In the genomic region with DNA sequence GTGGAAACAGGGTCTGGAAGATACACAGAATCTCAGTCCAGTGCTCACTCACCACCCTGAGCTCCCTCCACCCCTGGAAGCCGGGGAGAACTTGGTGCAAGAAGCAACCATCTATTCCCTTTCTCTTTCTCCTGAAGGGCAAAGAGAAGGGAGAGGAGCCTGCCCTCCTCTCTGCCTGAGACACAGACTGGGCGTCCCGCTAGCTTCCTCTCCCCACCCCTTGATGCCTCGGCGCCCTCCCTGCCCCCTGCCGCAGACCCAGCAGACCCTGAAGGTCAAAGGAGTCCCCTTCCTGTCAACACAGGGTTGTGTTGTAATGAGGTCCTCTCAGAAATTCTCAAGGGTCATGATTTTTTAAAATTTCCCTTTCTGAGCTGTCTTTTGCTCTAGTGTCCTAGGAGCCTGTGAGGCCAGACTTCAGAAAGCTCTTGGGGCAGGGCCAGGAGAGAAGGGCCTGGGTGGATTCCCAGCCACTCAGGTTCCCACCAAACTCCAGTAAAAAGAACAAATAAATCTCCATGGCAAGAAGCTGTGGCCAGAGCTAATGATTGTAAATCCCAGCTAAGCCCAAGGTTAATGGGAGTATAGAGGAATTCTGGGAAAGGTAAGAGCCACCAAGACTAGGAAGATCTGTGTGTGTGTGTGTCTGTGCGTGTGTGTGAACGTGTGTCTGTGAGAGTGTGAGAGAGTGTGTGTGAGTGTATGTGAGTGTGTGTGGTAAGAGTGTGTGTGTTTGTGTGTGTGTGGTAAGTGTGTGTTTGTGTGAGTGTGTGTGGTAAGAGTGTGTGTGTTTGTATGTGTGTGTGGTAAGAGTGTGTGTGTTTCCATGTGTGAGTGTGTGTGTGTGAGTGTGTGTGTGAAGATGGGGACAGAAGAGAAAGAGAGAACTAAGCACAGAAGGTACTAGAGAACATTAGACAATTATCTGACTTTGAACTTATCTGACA, we compare ENCODE assay signal across 9 cellular contexts. TPM values are rescaled to one million over a fixed set of nuclear protein-coding genes. Genes with fewer than 3 reads are reported as not detected.
DNase-seq lines count a peak whose midpoint lies in the region; ATAC-seq and TF ChIP-seq lines count a peak whose summit lies in the region.
"Had no signal": no experiment of that assay in that cellular context is flagged by ENCODE, and none has a peak within 500 bp of the region (broad histone marks: within the 10 kb centered on the region; RNA-seq: fewer than 3 reads in every experiment).

No MANE protein-coding gene starts in this region.

- H3K9me3 Mint-ChIP-seq in activated CD8-positive, alpha-beta T cell treated with anti-CD3 and anti-CD28 coated beads for 36 hours, result no peaks in the 10 kb centered on the region

- POLR2A ChIA-PET in activated CD8-positive, alpha-beta T cell treated with anti-CD3 and anti-CD28 coated beads for 36 hours (lab: Charles Lee), result no interaction called here

- CTCF ChIA-PET in activated CD8-positive, alpha-beta T cell treated with anti-CD3 and anti-CD28 coated beads for 36 hours (lab: Charles Lee), result interaction anchor here (0.8 to 9.4 kb wide), 5 partner anchors 9 to 197 kb away, joined by 3 to 215 read pairs (median 5); no protein-coding TSS in a partner anchor

- H3K4me2 ChIP-seq in skeletal muscle satellite cell (ENCODE audit: low read length), result peak overlapping the region; percentile 86

- peak; percentile 49 for DNase-seq in H7
- DNase-seq in activated CD8-positive, alpha-beta T cell treated with anti-CD3 and anti-CD28 coated beads for 36 hours, result no peak
- DNase-seq in hepatic stellate cell (ENCODE audit: low spot score), result peak; percentile 21
- no peak for DNase-seq in retina
- no peak for DNase-seq in left lobe of liver (ENCODE audit: low spot score)
- DNase-seq in activated gamma-delta T cell (lab: John Stamatoyannopoulos, UW), result no peak
- DNase-seq: NCI-H446 treated with DMSO at 0.1 percent for 48 hours had no signal

- H3K27me3 Mint-ChIP-seq in activated CD8-positive, alpha-beta T cell treated with anti-CD3 and anti-CD28 coated beads for 36 hours, result peaks cover 45% of the 10 kb centered on the region

- peak overlapping the region; percentile 90 for H3K9ac ChIP-seq in skeletal muscle satellite cell (ENCODE audit: low read depth, low read length)

- H3K4me1 Mint-ChIP-seq in activated CD8-positive, alpha-beta T cell treated with anti-CD3 and anti-CD28 coated beads for 36 hours (ENCODE audit: low read depth), result peaks cover 11% of the 10 kb centered on the region

- H3K36me3 ChIP-seq in H7 (replicated peaks; ENCODE audit: control insufficient read depth, insufficient read depth, low read length), result no peaks in the 10 kb centered on the region
- H3K36me3 ChIP-seq in skeletal muscle satellite cell (ENCODE audit: insufficient read depth, low read length), result no peaks in the 10 kb centered on the region

- intact Hi-C loops in activated CD8-positive, alpha-beta T cell treated with anti-CD3 and anti-CD28 coated beads for 36 hours (cut with micrococcal nuclease), result no loop called here

- H3K4me1 ChIP-seq in skeletal muscle satellite cell (ENCODE audit: control insufficient read depth, insufficient read depth, low read length), result peaks cover 26% of the 10 kb centered on the region

- H3K4me3 ChIP-seq in H7 (ENCODE audit: insufficient read depth, low read depth, low read length), result peak overlapping the region; percentile 41; the same call in 1 of the 2 replicates
- H3K4me3 ChIP-seq in skeletal muscle satellite cell (ENCODE audit: low read length), result peak overlapping the region; percentile 77

- no peaks in the 10 kb centered on the region for H3K36me3 Mint-ChIP-seq in activated CD8-positive, alpha-beta T cell treated with anti-CD3 and anti-CD28 coated beads for 36 hours (ENCODE audit: low read depth)

- peak overlapping the region; percentile 30 for H3K4me3 Mint-ChIP-seq in activated CD8-positive, alpha-beta T cell treated with anti-CD3 and anti-CD28 coated beads for 36 hours

- H3K27me3 ChIP-seq in H7 (ENCODE audit: control insufficient read depth, insufficient read depth, low read length) (peaks cover 4% of the 10 kb centered on the region), skeletal muscle satellite cell (ENCODE audit: control insufficient read depth, insufficient read depth, low read length) (no peaks in the 10 kb centered on the region)

- H3K9me3 ChIP-seq in skeletal muscle satellite cell (replicated peaks; ENCODE audit: low read length), result no peaks in the 10 kb centered on the region

- peak; percentile 50 for ATAC-seq in activated CD8-positive, alpha-beta T cell treated with anti-CD3 and anti-CD28 coated beads for 36 hours
- ATAC-seq in left lobe of liver, result no peak
- ATAC-seq in GM18909 (IDR thresholded peaks at IDR 0.05; ENCODE audit: poor library complexity, unreplicated experiment), result no peak

- TF ChIP-seq CTCF in activated CD8-positive, alpha-beta T cell treated with anti-CD3 and anti-CD28 coated beads for 36 hours (IDR thresholded peaks at IDR 0.05), result no peak

- H3K27ac Mint-ChIP-seq in activated CD8-positive, alpha-beta T cell treated with anti-CD3 and anti-CD28 coated beads for 36 hours, result no peak overlapping the region

RNA-seq across cellular contexts. Expression of a gene that starts 1.0 kb away (rescaled TPM):
- 0.67 and 0.69 TPM in 2 replicates for total RNA-seq in H7 (2014; rRNA removed; shearing (Covaris generic))
- total RNA-seq in activated CD8-positive, alpha-beta T cell treated with anti-CD3 and anti-CD28 coated beads for 36 hours, result under 1 TPM; 0.47 to 0.54 TPM
- total RNA-seq in skeletal muscle satellite cell (2012; rRNA removed), result under 0.01 and 5.9 TPM in 2 replicates
- 0.13 TPM for total RNA-seq in left lobe of liver

RNA-seq across cellular contexts. Expression of a gene that starts 22.5 kb away (rescaled TPM):
- total RNA-seq in H7 (2014; rRNA removed; shearing (Covaris generic)), result 28.5 and 33.0 TPM in 2 replicates
- 10 to 100 TPM; 20.9 to 23.3 TPM for total RNA-seq in activated CD8-positive, alpha-beta T cell treated with anti-CD3 and anti-CD28 coated beads for 36 hours
- total RNA-seq in skeletal muscle satellite cell (2012; rRNA removed), result 34.7 and 35.2 TPM in 2 replicates
- total RNA-seq in left lobe of liver, result 11.8 TPM

RNA-seq across cellular contexts. Expression of a gene that starts 59.1 kb away (rescaled TPM):
- 6.1 and 6.8 TPM in 2 replicates for total RNA-seq in H7 (2014; rRNA removed; shearing (Covaris generic))
- under 1 TPM in 1 of 2 experiments, not detected in 1; 0.18 TPM for total RNA-seq in activated CD8-positive, alpha-beta T cell treated with anti-CD3 and anti-CD28 coated beads for 36 hours
- total RNA-seq in skeletal muscle satellite cell (2012; rRNA removed), result not detected in 2 replicates
- total RNA-seq in left lobe of liver, result not detected

Comparison
In these comparisons a context has a peak if more than half of its experiments do, and no peak if none do; other contexts are left out.
1. DNase-seq: peak in H7 (single experiment) and hepatic stellate cell (single experiment); none in activated CD8-positive, alpha-beta T cell treated with anti-CD3 and anti-CD28 coated beads for 36 hours (single experiment), retina (single experiment), left lobe of liver (single experiment) and activated gamma-delta T cell (single experiment).